15 cellular contexts compared by ENCODE assay signal in the genomic region with DNA sequence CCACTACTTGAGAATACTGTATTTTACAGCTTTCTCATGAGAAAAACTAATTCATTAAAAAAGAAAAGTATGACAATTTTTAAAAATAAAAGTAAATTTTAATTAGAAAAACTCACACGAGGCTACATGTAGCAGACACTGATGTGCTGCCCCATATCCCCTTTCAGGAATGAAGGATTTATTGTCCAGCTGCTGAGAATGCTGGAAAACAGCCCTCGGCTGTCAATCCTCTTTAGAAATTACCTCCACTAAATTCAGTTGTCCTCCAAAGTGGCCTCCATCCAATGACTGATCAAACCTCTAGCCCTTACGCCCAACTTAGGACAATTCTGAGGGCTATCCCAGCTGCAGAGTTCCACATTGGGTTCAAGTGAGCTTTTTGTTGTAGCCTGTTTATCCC. TPM values are rescaled to one million over a fixed set of nuclear protein-coding genes. Genes with fewer than 3 reads are reported as not detected.
DNase-seq lines count a peak whose midpoint lies in the region; ATAC-seq and TF ChIP-seq lines count a peak whose summit lies in the region.
"Had no signal": no experiment of that assay in that cellular context is flagged by ENCODE, and none has a peak within 500 bp of the region (broad histone marks: within the 10 kb centered on the region; RNA-seq: fewer than 3 reads in every experiment).

No MANE protein-coding gene starts in this region.

- H3K36me3 ChIP-seq in BLaER1 (peaks cover 50% of the 10 kb centered on the region), upper lobe of left lung (peaks cover 0 to 8% (median 4%) of the 10 kb centered on the region in 4 donors)

- H3K4me1 ChIP-seq in BLaER1 (peaks cover 33% of the 10 kb centered on the region), upper lobe of left lung (peaks cover 30 to 32% (median 30%) of the 10 kb centered on the region in 4 donors)

- CTCF ChIA-PET in HEK293T (lab: Yijun Ruan, JAX), result interaction anchor here (1.0 kb wide), 1 partner anchor 31 kb away, joined by 4 read pairs; no protein-coding TSS in a partner anchor

- no peak overlapping the region for H3K4me3 Mint-ChIP-seq in chondrocyte (ENCODE audit: unreplicated experiment)
- no peak overlapping the region for H3K4me3 Mint-ChIP-seq in nephron progenitor cell
- H3K4me3 Mint-ChIP-seq: T-helper 1 cell treated with Interleukin-12 subunit alpha and Interleukin-12 subunit beta and Interleukin-4 antibody, amounts not matched to agents 30 μg/mL and 1 μg/mL, for 36 hours had no signal

- no peak overlapping the region for H3K27ac ChIP-seq in BLaER1
- H3K27ac ChIP-seq in upper lobe of left lung, result no peak overlapping the region
- H3K27ac ChIP-seq: Peyer's patch, testis had no signal

- no peak for TF ChIP-seq EP300 in upper lobe of left lung (IDR thresholded peaks at IDR 0.05)

- peaks cover 87% of the 10 kb centered on the region for H4K20me1 ChIP-seq in BLaER1

- ATAC-seq in HG02571 (IDR thresholded peaks at IDR 0.05; ENCODE audit: unreplicated experiment), result no peak
- ATAC-seq in upper lobe of left lung (ENCODE audit: low FRiP score in 2 of 2), result no peak

- H3K9me3 ChIP-seq in BLaER1, result peaks cover 37% of the 10 kb centered on the region
- H3K9me3 ChIP-seq in upper lobe of left lung, result peaks cover 0 to 8% (median 2%) of the 10 kb centered on the region in 4 donors
- H3K9me3 ChIP-seq: testis had no signal

- no peak for TF ChIP-seq POLR2A in upper lobe of left lung (IDR thresholded peaks at IDR 0.05)

- no peak for TF ChIP-seq CTCF in chondrocyte (IDR thresholded peaks at IDR 0.05)
- no peak for TF ChIP-seq CTCF in nephron progenitor cell (IDR thresholded peaks at IDR 0.05)
- TF ChIP-seq CTCF in upper lobe of left lung (IDR thresholded peaks at IDR 0.05), result no peak

- 0 out of 2 replicates have a peak overlapping the region, but pooled peaks have one; percentile 6 for H3K4me2 ChIP-seq in BLaER1

- no peaks in the 10 kb centered on the region for H3K27me3 Mint-ChIP-seq in chondrocyte (ENCODE audit: low read depth)
- no peaks in the 10 kb centered on the region for H3K27me3 Mint-ChIP-seq in nephron progenitor cell (ENCODE audit: low read depth, poor library complexity)

- POLR2A ChIA-PET in HEK293T (lab: Yijun Ruan, JAX), result interaction anchor here (1.5 kb wide), 1 partner anchor 30 kb away, joined by 8 read pairs; the partner anchor contains the start of genes AP4S1 and STRN3

- H3K9ac ChIP-seq in BLaER1, result no peak overlapping the region

- H3K36me3 Mint-ChIP-seq in chondrocyte (ENCODE audit: low read depth) (peaks cover 3% of the 10 kb centered on the region), nephron progenitor cell (ENCODE audit: low read depth) (peaks cover 63% of the 10 kb centered on the region)

- peaks cover 41% of the 10 kb centered on the region for H3K4me1 Mint-ChIP-seq in chondrocyte (ENCODE audit: low read depth)
- H3K4me1 Mint-ChIP-seq in nephron progenitor cell, result peaks cover 11% of the 10 kb centered on the region

- DNase-seq in HEK293T (ENCODE audit: extremely low spot score) (peak; percentile 11), chondrocyte (ENCODE audit: low spot score) (no peak), nephron progenitor cell (no peak), upper lobe of left lung (no peak)
- no peak for DNase-seq in NK-92 treated with Interleukin-12 subunit alpha and Interleukin-12 subunit beta, amount 100 ng/mL, for 24 hours (lab: John Stamatoyannopoulos, UW)
- DNase-seq: activated CD4-positive, alpha-beta T cell treated with anti-CD3 and anti-CD28 coated beads for 1 hour; activated T-cell treated with anti-CD3 and anti-CD28 coated beads for 4 hours; head of caudate nucleus; NCI-H2081; NCI-H526 treated with DMSO at 0.1 percent for 48 hours; Peyer's patch; testis had no signal

- no peak overlapping the region for H3K4me3 ChIP-seq in BLaER1
- no peak overlapping the region for H3K4me3 ChIP-seq in upper lobe of left lung
- H3K4me3 ChIP-seq: Peyer's patch, testis had no signal

- WGBS in upper lobe of left lung, 2 donors, result 82 to 83% methylated on average over 3 of the region's 3 CpGs

- H3K9me3 Mint-ChIP-seq in chondrocyte (ENCODE audit: low read depth) (peaks cover 10% of the 10 kb centered on the region), nephron progenitor cell (peaks cover 40% of the 10 kb centered on the region)

- H3K27ac Mint-ChIP-seq in chondrocyte (ENCODE audit: unreplicated experiment), result peak overlapping the region; percentile 57
- H3K27ac Mint-ChIP-seq in nephron progenitor cell, result peak overlapping the region; percentile 79
- H3K27ac Mint-ChIP-seq: T-helper 1 cell treated with Interleukin-12 subunit alpha and Interleukin-12 subunit beta and Interleukin-4 antibody, amounts not matched to agents 30 μg/mL and 1 μg/mL, for 36 hours had no signal

- H3K27me3 ChIP-seq in BLaER1, result no peaks in the 10 kb centered on the region
- H3K27me3 ChIP-seq in upper lobe of left lung, result no peaks in the 10 kb centered on the region
- H3K27me3 ChIP-seq: Peyer's patch, testis had no signal

TF ChIP-seq in HEK293T, 16 proteins besides CTCF, POLR2A, EP300 and RAD21:
- no peak for TF ChIP-seq L3MBTL2 (conservative IDR thresholded peaks at IDR 0.05)
- TF ChIP-seq ARNT (IDR thresholded peaks at IDR 0.05), result no peak
- TF ChIP-seq, protein P1, sequence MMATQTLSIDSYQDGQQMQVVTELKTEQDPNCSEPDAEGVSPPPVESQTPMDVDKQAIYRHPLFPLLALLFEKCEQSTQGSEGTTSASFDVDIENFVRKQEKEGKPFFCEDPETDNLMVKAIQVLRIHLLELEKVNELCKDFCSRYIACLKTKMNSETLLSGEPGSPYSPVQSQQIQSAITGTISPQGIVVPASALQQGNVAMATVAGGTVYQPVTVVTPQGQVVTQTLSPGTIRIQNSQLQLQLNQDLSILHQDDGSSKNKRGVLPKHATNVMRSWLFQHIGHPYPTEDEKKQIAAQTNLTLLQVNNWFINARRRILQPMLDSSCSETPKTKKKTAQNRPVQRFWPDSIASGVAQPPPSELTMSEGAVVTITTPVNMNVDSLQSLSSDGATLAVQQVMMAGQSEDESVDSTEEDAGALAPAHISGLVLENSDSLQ (IDR thresholded peaks at IDR 0.05), result peak; percentile 84
TF ChIP-seq in HEK293T: peak in this region for 1.

RNA-seq across cellular contexts. Expression of gene AP4S1, which starts 29.8 kb away (rescaled TPM):
- total RNA-seq in chondrocyte, result 4.4 to 8.5 TPM (median 5.3 TPM) in 3 replicates
- 10 to 100 TPM in 1 of 6 donors, 1 to 10 TPM in 5; 5.3 to 11.1 (median 6.7) TPM for total RNA-seq in upper lobe of left lung

RNA-seq across cellular contexts. Expression of gene STRN3, which starts 30.5 kb away (rescaled TPM):
- total RNA-seq in chondrocyte (39.5 to 46.5 TPM (median 41.5 TPM) in 3 replicates), upper lobe of left lung (10 to 100 TPM; 21.9 to 61.4 (median 29.4) TPM)
